ENCODE assay signal across 21 cellular contexts in the genomic region with DNA sequence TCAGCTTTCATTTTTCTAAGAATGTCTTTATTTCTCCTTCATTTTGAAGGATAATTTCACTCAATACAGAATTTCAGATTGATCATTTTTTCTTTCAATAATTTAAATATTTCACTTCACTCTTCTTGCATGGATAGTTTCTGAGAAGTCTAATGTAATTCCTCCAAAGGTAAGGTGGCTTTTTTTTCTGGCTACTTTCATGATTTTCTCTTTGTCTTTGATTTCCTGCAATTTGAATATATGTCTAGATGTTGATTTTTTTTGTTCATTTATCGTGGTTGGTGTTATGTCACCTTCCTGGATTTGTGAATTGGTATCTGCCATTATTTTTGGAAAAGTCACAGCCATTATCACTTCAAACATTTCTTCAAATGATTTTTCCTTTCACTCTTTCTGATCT. TPM values are rescaled to one million over a fixed set of nuclear protein-coding genes. Genes with fewer than 3 reads are reported as not detected.
DNase-seq lines count a peak whose midpoint lies in the region; ATAC-seq, FAIRE-seq and TF ChIP-seq lines count a peak whose summit lies in the region.
"Had no signal": no experiment of that assay in that cellular context is flagged by ENCODE, and none has a peak within 500 bp of the region (broad histone marks: within the 10 kb centered on the region; RNA-seq: fewer than 3 reads in every experiment).

No MANE protein-coding gene starts in this region.

- H3K4me2 ChIP-seq in HepG2 (ENCODE audit: low read depth, low read length) = 0 out of 2 replicates have a peak overlapping the region, but pooled peaks have one; percentile 10
- H3K4me2 ChIP-seq: A549; BLaER1 treated with 17β-estradiol and CSF1 and Interleukin-3, amounts not matched to agents 10 nM and 100 nM had no signal

- H3K27ac Mint-ChIP-seq in endodermal cell = no peak overlapping the region
- no peak overlapping the region for H3K27ac Mint-ChIP-seq in activated T-helper 1 cell treated with anti-CD3 and anti-CD28 coated beads, Interleukin-12 subunit alpha, Interleukin-12 subunit beta, Interleukin-2, Interleukin-4 antibody, amounts not matched to agents 30 ng/mL and 10 ng/mL and 1 ng/mL, durations not matched to agents 14 hours and 24 hours and 36 hours
- H3K27ac Mint-ChIP-seq: B cell; CD4-positive, alpha-beta T cell; CD8-positive, alpha-beta T cell had no signal

- TF ChIP-seq POLR2A in HepG2 (IDR thresholded peaks at IDR 0.05; ENCODE audit: insufficient read depth in 1 of 2, low read depth in 2 of 2, low read length in 2 of 2) (no peak), right lobe of liver (IDR thresholded peaks at IDR 0.05) (no peak)

- H3K4me3 Mint-ChIP-seq in endodermal cell = no peak overlapping the region
- H3K4me3 Mint-ChIP-seq in activated T-helper 1 cell treated with anti-CD3 and anti-CD28 coated beads, Interleukin-12 subunit alpha, Interleukin-12 subunit beta, Interleukin-2, Interleukin-4 antibody, amounts not matched to agents 30 ng/mL and 10 ng/mL and 1 ng/mL, durations not matched to agents 14 hours and 24 hours and 36 hours = no peak overlapping the region
- H3K4me3 Mint-ChIP-seq: B cell; CD4-positive, alpha-beta T cell; CD8-positive, alpha-beta T cell had no signal

- H3K9ac ChIP-seq in HepG2 (ENCODE audit: insufficient read depth, low read depth, low read length) = no peak overlapping the region
- H3K9ac ChIP-seq in endodermal cell (ENCODE audit: extremely low read depth, low read length, poor library complexity, severe bottlenecking) = no peak overlapping the region
- H3K9ac ChIP-seq: BLaER1 treated with 17β-estradiol and CSF1 and Interleukin-3, amounts not matched to agents 10 nM and 100 nM had no signal

- ATAC-seq in HepG2 (no peak), right lobe of liver (no peak), HG03432 (IDR thresholded peaks at IDR 0.05; ENCODE audit: unreplicated experiment) (no peak)
- ATAC-seq: A549; CD8-positive, alpha-beta T cell had no signal

- H3K79me2 ChIP-seq in HepG2 (ENCODE audit: insufficient read depth, low read length) = no peaks in the 10 kb centered on the region

- H4K20me1 ChIP-seq in HepG2 (ENCODE audit: insufficient read depth, low read length) = no peaks in the 10 kb centered on the region
- H4K20me1 ChIP-seq: BLaER1 treated with 17β-estradiol and CSF1 and Interleukin-3, amounts not matched to agents 10 nM and 100 nM had no signal

- DNase-seq in HepG2 (ENCODE audit: low spot score) (no peak), right lobe of liver (no peak), endodermal cell (no peak)
- DNase-seq in activated T-helper 1 cell treated with anti-CD3 and anti-CD28 coated beads, Interleukin-12 subunit alpha, Interleukin-12 subunit beta, Interleukin-2, Interleukin-4 antibody, amounts not matched to agents 30 ng/mL and 10 ng/mL and 1 ng/mL, durations not matched to agents 14 hours and 24 hours and 36 hours (ENCODE audit: low spot score) = no peak
- DNase-seq: AML-193; Caco-2; Calu3; CD4-positive, alpha-beta T cell; CD8-positive, alpha-beta T cell; DMS79 treated with DMSO at 0.1 percent for 48 hours; GF-D8 had no signal

- no peak overlapping the region for H3K4me3 ChIP-seq in HepG2 (replicated peaks in 1 of 3; ENCODE audit: insufficient read depth in 1 of 3, low read depth in 2 of 3, low read length in 3 of 3)
- no peak overlapping the region for H3K4me3 ChIP-seq in right lobe of liver
- H3K4me3 ChIP-seq in endodermal cell (ENCODE audit: low read length) = peak overlapping the region; percentile 1
- H3K4me3 ChIP-seq: A549; BLaER1 treated with 17β-estradiol and CSF1 and Interleukin-3, amounts not matched to agents 10 nM and 100 nM had no signal

- no peaks in the 10 kb centered on the region for H3K36me3 ChIP-seq in HepG2 (replicated peaks in 1 of 2; ENCODE audit: control insufficient read depth in 1 of 2, insufficient read depth in 2 of 2, low read length in 2 of 2)
- no peaks in the 10 kb centered on the region for H3K36me3 ChIP-seq in right lobe of liver
- no peaks in the 10 kb centered on the region for H3K36me3 ChIP-seq in endodermal cell (ENCODE audit: control insufficient read depth, insufficient read depth, low read length)

- no peak for FAIRE-seq in HepG2 (lab: Jason Lieb, UNC)
- FAIRE-seq: A549, D721Med, G401.6, GM12891, GM19239 had no signal

- no peak overlapping the region for H2AFZ ChIP-seq in HepG2 (ENCODE audit: low read length)

- H3K27me3 Mint-ChIP-seq in endodermal cell (ENCODE audit: insufficient read depth) = no peaks in the 10 kb centered on the region
- peaks cover 8% of the 10 kb centered on the region for H3K27me3 Mint-ChIP-seq in activated T-helper 1 cell treated with anti-CD3 and anti-CD28 coated beads, Interleukin-12 subunit alpha, Interleukin-12 subunit beta, Interleukin-2, Interleukin-4 antibody, amounts not matched to agents 30 ng/mL and 10 ng/mL and 1 ng/mL, durations not matched to agents 14 hours and 24 hours and 36 hours (ENCODE audit: insufficient read depth)
- H3K27me3 Mint-ChIP-seq: B cell; CD4-positive, alpha-beta T cell had no signal

- no peaks in the 10 kb centered on the region for H3K4me1 Mint-ChIP-seq in endodermal cell
- peaks cover 31% of the 10 kb centered on the region for H3K4me1 Mint-ChIP-seq in activated T-helper 1 cell treated with anti-CD3 and anti-CD28 coated beads, Interleukin-12 subunit alpha, Interleukin-12 subunit beta, Interleukin-2, Interleukin-4 antibody, amounts not matched to agents 30 ng/mL and 10 ng/mL and 1 ng/mL, durations not matched to agents 14 hours and 24 hours and 36 hours (ENCODE audit: low read depth)

- TF ChIP-seq CTCF in HepG2 (CRISPR knock-in tag; IDR thresholded peaks at IDR 0.05) (no peak), right lobe of liver (IDR thresholded peaks at IDR 0.05) (no peak), endodermal cell (conservative IDR thresholded peaks at IDR 0.05) (no peak)

- no peak for TF ChIP-seq RAD21 in HepG2 (CRISPR knock-in tag; IDR thresholded peaks at IDR 0.05)

- intact Hi-C loops in HepG2 (cut with micrococcal nuclease; ENCODE audit: unreplicated experiment) (no loop called here), right lobe of liver (cut with DNase I) (no loop called here)
- intact Hi-C loops in activated T-helper 1 cell treated with anti-CD3 and anti-CD28 coated beads, Interleukin-12 subunit alpha, Interleukin-12 subunit beta, Interleukin-2, Interleukin-4 antibody, amounts not matched to agents 30 ng/mL and 10 ng/mL and 1 ng/mL, durations not matched to agents 14 hours and 24 hours and 36 hours (cut with micrococcal nuclease) = loop anchor here (10.0 kb wide), 1 partner anchor 852 kb away; a partner anchor contains a TSS

- H3K9me3 Mint-ChIP-seq in endodermal cell = peaks cover 22% of the 10 kb centered on the region
- H3K9me3 Mint-ChIP-seq in activated T-helper 1 cell treated with anti-CD3 and anti-CD28 coated beads, Interleukin-12 subunit alpha, Interleukin-12 subunit beta, Interleukin-2, Interleukin-4 antibody, amounts not matched to agents 30 ng/mL and 10 ng/mL and 1 ng/mL, durations not matched to agents 14 hours and 24 hours and 36 hours = peaks cover 32% of the 10 kb centered on the region

- POLR2A ChIA-PET in HepG2 (lab: Yijun Ruan, JAX) = no interaction called here

- H3K27me3 ChIP-seq in HepG2 (ENCODE audit: control insufficient read depth in 1 of 2, insufficient read depth in 2 of 2, low read length in 2 of 2) (no peaks in the 10 kb centered on the region; a peak in 2 of 5 replicates), right lobe of liver (no peaks in the 10 kb centered on the region), endodermal cell (ENCODE audit: control insufficient read depth, insufficient read depth, low read length, poor library complexity, severe bottlenecking) (no peaks in the 10 kb centered on the region)
- H3K27me3 ChIP-seq: BLaER1 treated with 17β-estradiol and CSF1 and Interleukin-3, amounts not matched to agents 10 nM and 100 nM had no signal

- in situ Hi-C loops in HepG2 (cut with HindIII; ENCODE audit: extremely low pct_ligation_motif_present, low pct_unique_long_range_greater_than_20kb) = no loop called here

- H3K4me1 ChIP-seq in HepG2 (ENCODE audit: insufficient read depth, low read length) (peaks cover 9% of the 10 kb centered on the region), right lobe of liver (peaks cover 0 to 2% (median 0%) of the 10 kb centered on the region in 4 donors), endodermal cell (ENCODE audit: control insufficient read depth, insufficient read depth, low read length) (peaks cover under 1% of the 10 kb centered on the region)
- H3K4me1 ChIP-seq: Caco-2 had no signal

- peaks cover 5% of the 10 kb centered on the region for H3K36me3 Mint-ChIP-seq in endodermal cell (ENCODE audit: low read depth)
- H3K36me3 Mint-ChIP-seq in activated T-helper 1 cell treated with anti-CD3 and anti-CD28 coated beads, Interleukin-12 subunit alpha, Interleukin-12 subunit beta, Interleukin-2, Interleukin-4 antibody, amounts not matched to agents 30 ng/mL and 10 ng/mL and 1 ng/mL, durations not matched to agents 14 hours and 24 hours and 36 hours (ENCODE audit: low read depth) = peaks cover 6% of the 10 kb centered on the region

- TF ChIP-seq EP300 in HepG2 (IDR thresholded peaks at IDR 0.05; ENCODE audit: low read depth in 2 of 2, low read length in 2 of 2) (no peak), HepG2 (CRISPR knock-in tag; IDR thresholded peaks at IDR 0.05; ENCODE audit: borderline replicate concordance) (no peak)

- H3K27ac ChIP-seq in HepG2 (ENCODE audit: extremely low read length, insufficient read depth, low read length) (no peak overlapping the region), right lobe of liver (no peak overlapping the region), endodermal cell (ENCODE audit: low read depth, low read length) (no peak overlapping the region)
- H3K27ac ChIP-seq: 22Rv1; A549; BLaER1 treated with 17β-estradiol and CSF1 and Interleukin-3, amounts not matched to agents 10 nM and 100 nM; C4-2B had no signal

- peaks cover 9% of the 10 kb centered on the region for H3K9me3 ChIP-seq in HepG2 (ENCODE audit: low read length)
- no peaks in the 10 kb centered on the region for H3K9me3 ChIP-seq in right lobe of liver
- peaks cover 54% of the 10 kb centered on the region for H3K9me3 ChIP-seq in endodermal cell (ENCODE audit: control insufficient read depth, low read length)

- no TSS peak for BruUV-seq in HepG2 (replicated peaks; lab: Mats Ljungman, UMichigan)

- CTCF ChIA-PET in HepG2 (lab: Yijun Ruan, JAX; ENCODE audit: low intra/inter-chr PET ratio, low total read pairs) = no interaction called here

- WGBS in HepG2 (ENCODE audit: low lambda C conversion rate) = 3% methylated on average over 1 of the region's 1 CpG
- 73% methylated on average over 1 of the region's 1 CpG for WGBS in right lobe of liver (ENCODE audit: insufficient coverage, low coverage, low lambda C conversion rate, missing lambda C conversion rate)
- 83% methylated on average over 1 of the region's 1 CpG for WGBS in endodermal cell (ENCODE audit: insufficient coverage in 1 of 2, insufficient read length in 1 of 2), 2 experiments

RNA-seq across cellular contexts. Expression of a gene that starts 14.6 kb away (rescaled TPM):
- total RNA-seq in HepG2 (2016; rRNA removed; fragmentation: Illumina TruSeq; extraction: Trizol) = not detected in 2 replicates
- not detected in 2 replicates for total RNA-seq in HepG2 (2016; cell fraction: cytosol; rRNA removed; fragmentation: Illumina TruSeq; extraction: Trizol; ENCODE audit: low read depth)
- not detected in 2 replicates for total RNA-seq in HepG2 (2016; cell fraction: insoluble cytoplasmic fraction; rRNA removed; fragmentation: Illumina TruSeq; extraction: Trizol)
- total RNA-seq in HepG2 (2016; cell fraction: membrane; rRNA removed; fragmentation: Illumina TruSeq; extraction: Trizol) = not detected in 2 replicates
- 0.09 TPM in 1 of 2 replicates, not detected in the other for total RNA-seq in HepG2 (2016; cell fraction: nucleus; rRNA removed; fragmentation: Illumina TruSeq; extraction: Trizol)
- polyA plus RNA-seq in HepG2 (2011; rRNA removed) = not detected in 2 replicates
- polyA plus RNA-seq in HepG2 (2011; cell fraction: cytosol; rRNA removed) = not detected in 2 replicates
- polyA plus RNA-seq in HepG2 (2011; cell fraction: nucleus; rRNA removed) = 0.03 TPM in 1 of 2 replicates, not detected in the other
- polyA plus RNA-seq in HepG2 (2012) = not detected in 2 replicates
- not detected in 2 replicates for polyA plus RNA-seq in HepG2 (2016; cell fraction: cytosol; fragmentation: Illumina TruSeq; extraction: Trizol; ENCODE audit: low read depth)
- not detected in 2 replicates for polyA plus RNA-seq in HepG2 (2016; cell fraction: insoluble cytoplasmic fraction; fragmentation: Illumina TruSeq; extraction: Trizol; ENCODE audit: low read depth)
- not detected in 2 replicates for polyA plus RNA-seq in HepG2 (2016; cell fraction: membrane; fragmentation: Illumina TruSeq; extraction: Trizol; ENCODE audit: low read depth)
- polyA plus RNA-seq in HepG2 (2016; cell fraction: nucleus; fragmentation: Illumina TruSeq; extraction: Trizol; ENCODE audit: insufficient read depth, low read depth) = not detected in 2 replicates
- polyA minus RNA-seq in HepG2 (2011; rRNA and poly(A)+ RNA removed; ENCODE audit: low replicate concordance) = 0.02 and 0.23 TPM in 2 replicates
- polyA minus RNA-seq in HepG2 (2011; cell fraction: cytosol; rRNA and poly(A)+ RNA removed) = not detected in 2 replicates
- 0.37 TPM in 1 of 2 replicates, not detected in the other for polyA minus RNA-seq in HepG2 (2011; cell fraction: nucleus; rRNA and poly(A)+ RNA removed)
- under 1 TPM in 5 of 6 experiments, not detected in 1; 0.07 to 0.19 (median 0.17) TPM for total RNA-seq in right lobe of liver
- total RNA-seq in endodermal cell = 10 to 100 TPM; 72.6 to 86.5 TPM
- 21.3 TPM for polyA plus RNA-seq in endodermal cell (2013, experiment 1 of 2)
- 22.1 TPM for polyA plus RNA-seq in endodermal cell (2013, experiment 2 of 2)
- total RNA-seq in activated T-helper 1 cell treated with anti-CD3 and anti-CD28 coated beads, Interleukin-12 subunit alpha, Interleukin-12 subunit beta, Interleukin-2, Interleukin-4 antibody, amounts not matched to agents 30 ng/mL and 10 ng/mL and 1 ng/mL, durations not matched to agents 14 hours and 24 hours and 36 hours = 4.1 and 6.1 TPM in 2 replicates

Comparison
In these comparisons a context has a peak if more than half of its experiments do, and no peak if none do; other contexts are left out.
1. RNA of a gene that starts 14.6 kb away (total RNA-seq): 72.6 to 86.5 TPM in endodermal cell; 4.1 to 6.1 TPM in activated T-helper 1 cell treated with anti-CD3 and anti-CD28 coated beads, Interleukin-12 subunit alpha, Interleukin-12 subunit beta, Interleukin-2, Interleukin-4 antibody, amounts not matched to agents 30 ng/mL and 10 ng/mL and 1 ng/mL, durations not matched to agents 14 hours and 24 hours and 36 hours, 0.07 to 0.19 TPM in right lobe of liver and 0.09 TPM in HepG2; every median in the first group is over 10 times any median in the second.